Comparison of ENCODE assay signal across 1 cellular context in genomic region chr6:132725471-132725870, GRCh38.
TF ChIP-seq lines count a peak whose summit lies in the region.

No MANE protein-coding gene starts in this region.

TF ChIP-seq in HepG2, 621 proteins besides CTCF, POLR2A, EP300 and RAD21:
- TF ChIP-seq MAFG (CRISPR knock-in tag; IDR thresholded peaks at IDR 0.05) (no peak), RARA (CRISPR knock-in tag; IDR thresholded peaks at IDR 0.05) (0 out of 2 replicates have a peak, but pooled peaks have one; percentile 14), SOX6 (IDR thresholded peaks at IDR 0.05) (no peak), SOX6 (CRISPR knock-in tag; IDR thresholded peaks at IDR 0.05) (peak; percentile 67), PLRG1 (conservative IDR thresholded peaks at IDR 0.05) (no peak), TGIF2 (CRISPR knock-in tag; IDR thresholded peaks at IDR 0.05) (no peak), PATZ1 (CRISPR knock-in tag; IDR thresholded peaks at IDR 0.05) (no peak), SOX13 (IDR thresholded peaks at IDR 0.05) (peak; percentile 67), SOX13 (CRISPR knock-in tag; conservative IDR thresholded peaks at IDR 0.05 in 1 of 2, IDR thresholded peaks at IDR 0.05 in 1 of 2) (peak in 1 of 2 experiments; percentile 68; a peak in 2 of 4 replicates), SOX5 (CRISPR knock-in tag; IDR thresholded peaks at IDR 0.05; ENCODE audit: borderline replicate concordance) (peak; percentile 72), RNF2 (conservative IDR thresholded peaks at IDR 0.05; ENCODE audit: low read depth) (peak; percentile 36; the same call in 1 of the 2 replicates)
- TF ChIP-seq, protein P1, sequence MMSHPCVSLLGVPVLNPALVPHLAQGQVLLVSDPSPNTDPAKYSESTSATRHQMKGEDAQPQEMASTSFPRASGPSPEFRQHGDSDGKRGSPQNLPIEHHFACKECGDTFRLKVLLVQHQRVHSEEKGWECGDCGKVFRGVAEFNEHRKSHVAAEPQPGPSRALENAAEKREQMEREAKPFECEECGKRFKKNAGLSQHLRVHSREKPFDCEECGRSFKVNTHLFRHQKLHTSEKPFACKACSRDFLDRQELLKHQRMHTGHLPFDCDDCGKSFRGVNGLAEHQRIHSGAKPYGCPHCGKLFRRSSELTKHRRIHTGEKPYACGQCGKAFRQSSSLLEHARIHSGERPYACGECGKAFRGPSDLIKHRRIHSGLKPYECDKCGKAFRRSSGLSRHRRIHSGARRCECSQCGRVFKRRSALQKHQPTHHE (CRISPR knock-in tag; IDR thresholded peaks at IDR 0.05; ENCODE audit: borderline replicate concordance) = no peak
TF ChIP-seq in HepG2: peak in this region for 5.
